13 cellular contexts compared by ENCODE assay signal in genomic region chr3:134314588-134315285, GRCh38. TPM values are rescaled to one million over a fixed set of nuclear protein-coding genes. Genes with fewer than 3 reads are reported as not detected.
DNase-seq lines count a peak whose midpoint lies in the region; ATAC-seq and TF ChIP-seq lines count a peak whose summit lies in the region.
"Had no signal": no experiment of that assay in that cellular context is flagged by ENCODE, and none has a peak within 500 bp of the region (broad histone marks: within the 10 kb centered on the region; RNA-seq: fewer than 3 reads in every experiment).

No MANE protein-coding gene starts in this region.

- H3K27ac Mint-ChIP-seq in activated CD8-positive, alpha-beta memory T cell treated with anti-CD3 and anti-CD28 coated beads, Interleukin-2, amount 10 ng/mL, durations not matched to agents 7 days and 5 days: no peak overlapping the region
- H3K27ac Mint-ChIP-seq: activated CD4-positive, alpha-beta T cell treated with anti-CD3 and anti-CD28 coated beads, Interleukin-2, amount 10 ng/mL, durations not matched to agents 24 days and 14 days; activated naive CD8-positive, alpha-beta T cell treated with anti-CD3 and anti-CD28 coated beads, Interleukin-2, amount 50 U/mL, for 24 hours had no signal

- H3K27me3 Mint-ChIP-seq in activated CD8-positive, alpha-beta memory T cell treated with anti-CD3 and anti-CD28 coated beads, Interleukin-2, amount 10 ng/mL, durations not matched to agents 7 days and 5 days: peaks cover 51% of the 10 kb centered on the region

- H3K4me3 Mint-ChIP-seq in activated CD8-positive, alpha-beta memory T cell treated with anti-CD3 and anti-CD28 coated beads, Interleukin-2, amount 10 ng/mL, durations not matched to agents 7 days and 5 days: no peak overlapping the region
- H3K4me3 Mint-ChIP-seq: activated CD4-positive, alpha-beta T cell treated with anti-CD3 and anti-CD28 coated beads, Interleukin-2, amount 10 ng/mL, durations not matched to agents 24 days and 14 days; activated naive CD8-positive, alpha-beta T cell treated with anti-CD3 and anti-CD28 coated beads, Interleukin-2, amount 50 U/mL, for 24 hours had no signal

- no peaks in the 10 kb centered on the region for H3K9me3 Mint-ChIP-seq in activated CD8-positive, alpha-beta memory T cell treated with anti-CD3 and anti-CD28 coated beads, Interleukin-2, amount 10 ng/mL, durations not matched to agents 7 days and 5 days (ENCODE audit: low read depth)
- H3K9me3 Mint-ChIP-seq: activated CD4-positive, alpha-beta T cell treated with anti-CD3 and anti-CD28 coated beads, Interleukin-2, amount 10 ng/mL, durations not matched to agents 24 days and 14 days; activated naive CD8-positive, alpha-beta T cell treated with anti-CD3 and anti-CD28 coated beads, Interleukin-2, amount 50 U/mL, for 24 hours had no signal

- 46 to 48% methylated on average over 6 of the region's 6 CpGs for WGBS in heart right ventricle, 2 donors

- CTCF ChIA-PET in activated CD8-positive, alpha-beta memory T cell treated with anti-CD3 and anti-CD28 coated beads, Interleukin-2, amount 10 ng/mL, durations not matched to agents 7 days and 5 days (lab: Charles Lee): interaction anchor here (0.7 kb wide), 1 partner anchor 117 kb away, joined by 4 read pairs; no protein-coding TSS in a partner anchor

- TF ChIP-seq CTCF in heart right ventricle (IDR thresholded peaks at IDR 0.05) (no peak), foreskin keratinocyte (conservative IDR thresholded peaks at IDR 0.05) (no peak)

- DNase-seq in EH (ENCODE audit: low read depth) (peak; percentile 65), heart right ventricle (peak in 1 of 2 donors; percentile 11), pulmonary artery endothelial cell (ENCODE audit: low read depth, low spot score) (peak; percentile 27), epidermal melanocyte (ENCODE audit: insufficient read length, low spot score) (no peak), foreskin keratinocyte (no peak)
- DNase-seq in activated CD8-positive, alpha-beta memory T cell treated with anti-CD3 and anti-CD28 coated beads, Interleukin-2, amount 10 ng/mL, durations not matched to agents 7 days and 5 days: peak; percentile 14
- DNase-seq in stimulated activated CD8-positive, alpha-beta memory T cell treated with anti-CD3 and anti-CD28 coated beads, Interleukin-4, amount 100 ng/mL, for 48 hours: no peak
- no peak for DNase-seq in stimulated activated CD4-positive, alpha-beta T cell treated with anti-CD3 and anti-CD28 coated beads, Interleukin-2, amount 100 ng/mL, for 48 hours
- DNase-seq: activated CD4-positive, alpha-beta T cell treated with anti-CD3 and anti-CD28 coated beads, Interleukin-2, amount 10 ng/mL, durations not matched to agents 24 days and 14 days; activated naive CD8-positive, alpha-beta T cell treated with anti-CD3 and anti-CD28 coated beads, Interleukin-2, amount 50 U/mL, for 24 hours; NCI-H2081 treated with DMSO at 0.1 percent for 48 hours; stimulated activated CD4-positive, alpha-beta T cell treated with anti-CD3 and anti-CD28 coated beads, Interleukin-4, amount 100 ng/mL, for 24 hours had no signal

- no peaks in the 10 kb centered on the region for H3K36me3 ChIP-seq in heart right ventricle
- H3K36me3 ChIP-seq: BLaER1 had no signal

- H3K27ac ChIP-seq in heart right ventricle (peak overlapping the region; percentile 85 to 97 (median 92)), foreskin keratinocyte (no peak overlapping the region)
- H3K27ac ChIP-seq: BLaER1 had no signal

- intact Hi-C loops in heart right ventricle (cut with DNase I): loop anchor here in 6 of 10 donors (1.0 to 5.0 kb wide), 5 partner anchors 43 to 63 kb away; no protein-coding TSS in a partner anchor

- no peaks in the 10 kb centered on the region for H3K4me1 Mint-ChIP-seq in activated CD8-positive, alpha-beta memory T cell treated with anti-CD3 and anti-CD28 coated beads, Interleukin-2, amount 10 ng/mL, durations not matched to agents 7 days and 5 days
- H3K4me1 Mint-ChIP-seq: activated CD4-positive, alpha-beta T cell treated with anti-CD3 and anti-CD28 coated beads, Interleukin-2, amount 10 ng/mL, durations not matched to agents 24 days and 14 days had no signal

- peaks cover 11 to 55% (median 48%) of the 10 kb centered on the region in 9 donors for H3K4me1 ChIP-seq in heart right ventricle
- peaks cover 37% of the 10 kb centered on the region for H3K4me1 ChIP-seq in foreskin keratinocyte

- no peaks in the 10 kb centered on the region for H3K9me3 ChIP-seq in heart right ventricle
- H3K9me3 ChIP-seq: BLaER1 had no signal

- no peaks in the 10 kb centered on the region for H3K36me3 Mint-ChIP-seq in activated CD8-positive, alpha-beta memory T cell treated with anti-CD3 and anti-CD28 coated beads, Interleukin-2, amount 10 ng/mL, durations not matched to agents 7 days and 5 days

- no peak for ATAC-seq in activated CD8-positive, alpha-beta memory T cell treated with anti-CD3 and anti-CD28 coated beads, Interleukin-2, amount 10 ng/mL, durations not matched to agents 7 days and 5 days
- ATAC-seq in heart right ventricle (peak in 4 of 8 donors; percentile 0 to 22 (median 1)), foreskin keratinocyte (no peak)
- ATAC-seq: activated naive CD8-positive, alpha-beta T cell treated with anti-CD3 and anti-CD28 coated beads, Interleukin-2, amount 50 U/mL, for 24 hours had no signal

- peaks cover 0 to 28% (median 0%) of the 10 kb centered on the region in 7 donors for H3K27me3 ChIP-seq in heart right ventricle
- H3K27me3 ChIP-seq in foreskin keratinocyte: no peaks in the 10 kb centered on the region

- H3K4me3 ChIP-seq in heart right ventricle: peak overlapping the region in 1 of 10 donors; percentile 62
- H3K4me3 ChIP-seq: BLaER1 had no signal

RNA-seq across cellular contexts. Expression of gene AMOTL2, which starts 59.5 kb away (rescaled TPM):
- not detected for total RNA-seq in activated CD8-positive, alpha-beta memory T cell treated with anti-CD3 and anti-CD28 coated beads, Interleukin-2, amount 10 ng/mL, durations not matched to agents 7 days and 5 days
- total RNA-seq in heart right ventricle (10 to 100 TPM; 27.8 to 96.6 (median 57.8) TPM), pulmonary artery endothelial cell (85.1 and 104 TPM in 2 replicates), foreskin keratinocyte (79.5 and 86.7 TPM in 2 replicates)
- polyA plus RNA-seq in heart right ventricle (10 to 100 TPM; 18.7 to 19.8 TPM), foreskin keratinocyte (22.1 and 29.6 TPM in 2 replicates)
- total RNA-seq: activated CD4-positive, alpha-beta T cell treated with anti-CD3 and anti-CD28 coated beads, Interleukin-2, amount 10 ng/mL, durations not matched to agents 24 days and 14 days had no signal

Comparison
In these comparisons a context has a peak if more than half of its experiments do, and no peak if none do; other contexts are left out.
1. DNase-seq: peak in EH (single experiment), activated CD8-positive, alpha-beta memory T cell treated with anti-CD3 and anti-CD28 coated beads, Interleukin-2, amount 10 ng/mL, durations not matched to agents 7 days and 5 days (single experiment) and pulmonary artery endothelial cell (single experiment); none in epidermal melanocyte (single experiment), stimulated activated CD8-positive, alpha-beta memory T cell treated with anti-CD3 and anti-CD28 coated beads, Interleukin-4, amount 100 ng/mL, for 48 hours (single experiment), stimulated activated CD4-positive, alpha-beta T cell treated with anti-CD3 and anti-CD28 coated beads, Interleukin-2, amount 100 ng/mL, for 48 hours (0 of 2) and foreskin keratinocyte (0 of 2).
2. RNA of gene AMOTL2, which starts 59.5 kb away (total RNA-seq): 79.5 to 86.7 TPM in foreskin keratinocyte, 85.1 to 104 TPM in pulmonary artery endothelial cell and 27.8 to 96.6 TPM in heart right ventricle; not detected in activated CD8-positive, alpha-beta memory T cell treated with anti-CD3 and anti-CD28 coated beads, Interleukin-2, amount 10 ng/mL, durations not matched to agents 7 days and 5 days; every median in the first group is over 10 times any median in the second.